ENCODE assay signal across 8 cellular contexts in the genomic region with DNA sequence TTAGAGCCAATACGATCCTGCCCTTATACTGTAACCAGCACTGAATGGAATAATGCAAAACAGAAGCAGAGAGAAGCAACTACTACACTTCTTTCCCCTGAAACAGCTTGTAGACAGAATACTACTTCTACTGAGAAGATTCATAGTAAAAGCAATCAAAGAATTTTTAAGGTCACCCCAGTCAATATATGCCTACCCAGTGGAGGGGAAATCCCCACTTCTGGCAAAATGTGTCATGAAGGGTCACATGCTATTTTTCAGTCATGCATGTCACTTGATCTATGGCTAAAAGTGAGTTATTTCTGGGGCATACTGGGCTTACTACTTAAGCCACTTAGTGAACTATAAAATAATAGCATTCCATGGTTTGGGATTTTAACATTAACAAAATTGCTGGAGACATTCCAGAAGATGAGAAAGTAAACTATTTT. TPM values are rescaled to one million over a fixed set of nuclear protein-coding genes. Genes with fewer than 3 reads are reported as not detected.
DNase-seq lines count a peak whose midpoint lies in the region; ATAC-seq lines count a peak whose summit lies in the region.

No MANE protein-coding gene starts in this region.

- ATAC-seq in GM19467 (IDR thresholded peaks at IDR 0.05; ENCODE audit: unreplicated experiment) (peak; percentile 72), HG03520 (IDR thresholded peaks at IDR 0.05; ENCODE audit: unreplicated experiment) (peak; percentile 84)

- DNase-seq in COLO829 (ENCODE audit: low spot score) (peak; percentile 44), foreskin melanocyte (peak; percentile 52), NCI-H446 (lab: John Stamatoyannopoulos, UW) (no peak), SK-N-DZ (ENCODE audit: low spot score) (no peak), GF-D8 (lab: John Stamatoyannopoulos, UW) (no peak), NK-92 (lab: John Stamatoyannopoulos, UW; ENCODE audit: unreplicated experiment) (no peak)

RNA-seq across cellular contexts. Expression of gene IRF5, which starts 25.6 kb away (rescaled TPM):
- polyA plus RNA-seq in SK-N-DZ (2014; cell fraction: cytosol; rRNA removed) = 0.29 and 0.68 TPM in 2 replicates
- 0.85 and 5.3 TPM in 2 replicates for polyA plus RNA-seq in SK-N-DZ (2014; cell fraction: nucleus; rRNA removed)

RNA-seq across cellular contexts. Expression of gene KCP, which starts 52.8 kb away (rescaled TPM):
- 6.3 and 6.5 TPM in 2 replicates for polyA plus RNA-seq in SK-N-DZ (2014; cell fraction: cytosol; rRNA removed)
- 57.9 and 76.8 TPM in 2 replicates for polyA plus RNA-seq in SK-N-DZ (2014; cell fraction: nucleus; rRNA removed)

Comparison
In these comparisons a context has a peak if more than half of its experiments do, and no peak if none do; other contexts are left out.
1. DNase-seq: peak in COLO829 (single experiment) and foreskin melanocyte (single experiment); none in NCI-H446 (0 of 2), SK-N-DZ (single experiment), GF-D8 (single experiment) and NK-92 (single experiment).